25 cellular contexts compared by ENCODE assay signal in the genomic region with DNA sequence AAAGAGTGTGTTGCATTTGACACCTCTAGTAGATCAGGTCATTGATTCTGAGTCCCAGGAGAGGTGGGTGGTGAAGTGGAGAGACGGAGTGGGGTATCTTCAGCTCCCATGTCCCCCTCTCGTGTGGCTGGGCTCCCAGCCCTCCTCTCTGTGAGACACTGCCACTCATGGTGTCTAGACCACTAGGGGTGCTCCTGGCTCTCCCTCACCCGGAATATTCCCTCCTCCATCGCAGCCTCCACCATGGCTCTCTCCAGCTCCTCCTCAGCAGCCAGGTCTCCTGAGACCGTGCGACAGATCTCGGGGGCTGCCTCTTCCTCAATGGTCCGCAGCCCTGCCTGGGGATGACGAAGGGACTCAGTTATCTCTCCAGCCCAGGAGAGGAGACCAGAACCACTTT. TPM values are rescaled to one million over a fixed set of nuclear protein-coding genes. Genes with fewer than 3 reads are reported as not detected.
DNase-seq lines count a peak whose midpoint lies in the region; ATAC-seq, FAIRE-seq and TF ChIP-seq lines count a peak whose summit lies in the region.
"Had no signal": no experiment of that assay in that cellular context is flagged by ENCODE, and none has a peak within 500 bp of the region (broad histone marks: within the 10 kb centered on the region; RNA-seq: fewer than 3 reads in every experiment).

No MANE protein-coding gene starts in this region.

- H3K4me1 ChIP-seq in K562 (replicated peaks in 1 of 2; ENCODE audit: control insufficient read depth in 2 of 2, insufficient read depth in 2 of 2, low read length in 2 of 2) (no peaks in the 10 kb centered on the region), trophoblast cell (ENCODE audit: control insufficient read depth in 1 of 2, insufficient read depth in 2 of 2, low read length in 2 of 2) (no peaks in the 10 kb centered on the region), thyroid gland (no peaks in the 10 kb centered on the region)

- H3K36me3 ChIP-seq in K562 (ENCODE audit: control insufficient read depth, insufficient read depth, low read length), result no peaks in the 10 kb centered on the region
- no peaks in the 10 kb centered on the region for H3K36me3 ChIP-seq in trophoblast cell (ENCODE audit: control insufficient read depth in 1 of 2, insufficient read depth in 2 of 2, low read length in 2 of 2)
- no peaks in the 10 kb centered on the region for H3K36me3 ChIP-seq in thyroid gland

- H3K4me2 ChIP-seq in K562 (ENCODE audit: insufficient read depth, low read length) (no peak overlapping the region), trophoblast cell (ENCODE audit: low read length) (no peak overlapping the region)
- H3K4me2 ChIP-seq: A549 had no signal

- ATAC-seq in Right ventricle myocardium superior (ENCODE audit: poor library complexity) (no peak), left ventricle myocardium superior (no peak), T-helper 17 cell (no peak), K562 (peak; percentile 24; the same call in 2 of the 3 replicates), GM18511 (IDR thresholded peaks at IDR 0.05; ENCODE audit: unreplicated experiment) (no peak)

- peaks cover 5% of the 10 kb centered on the region for H3K27me3 Mint-ChIP-seq in T-helper 17 cell

- H3K27me3 ChIP-seq in K562 (ENCODE audit: control insufficient read depth in 2 of 2, insufficient read depth in 2 of 2, low read length in 2 of 2) (peaks cover 8 to 27% of the 10 kb centered on the region in 2 experiments; a peak in 3 of 5 replicates), trophoblast cell (ENCODE audit: insufficient read depth, low read length) (no peaks in the 10 kb centered on the region), thyroid gland (no peaks in the 10 kb centered on the region)

- H3K4ac ChIP-seq in trophoblast cell (ENCODE audit: low read depth, low read length), result no peak overlapping the region

- POLR2A ChIA-PET in K562 (lab: Yijun Ruan, JAX), result interaction anchor here (0.6 to 0.8 kb wide), 2 partner anchors 15 to 73 kb away, joined by 3 to 4 read pairs; no protein-coding TSS in a partner anchor

- H3K4me1 Mint-ChIP-seq in T-helper 17 cell, result peaks cover 2% of the 10 kb centered on the region

- TF ChIP-seq EP300 in K562 (IDR thresholded peaks at IDR 0.05; ENCODE audit: low read length), result no peak

- H3K27ac Mint-ChIP-seq in T-helper 17 cell, result no peak overlapping the region
- H3K27ac Mint-ChIP-seq: CD4-positive, alpha-beta memory T cell had no signal

- peak; percentile 14 for DNase-seq in Right ventricle myocardium superior
- DNase-seq in left ventricle myocardium superior, result no peak
- no peak for DNase-seq in T-helper 17 cell
- DNase-seq in K562 (ENCODE audit: extremely low read depth in 1 of 4, low spot score in 3 of 4), result peak in 1 of 4 experiments; percentile 37
- no peak for DNase-seq in trophoblast cell
- DNase-seq in thyroid gland, result no peak
- DNase-seq: 8988T; ACHN; AML-193; C1 segment of cervical spinal cord; Calu3; CD4-positive, alpha-beta memory T cell; COR-L47; DMS53; DMS79 treated with DMSO at 0.1 percent for 48 hours; GF-D8; GM23248; H7; HCEC 1CT had no signal

- no peaks in the 10 kb centered on the region for H3K79me1 ChIP-seq in trophoblast cell (ENCODE audit: low read length)

- in situ Hi-C loops in K562 (cut with MboI), result loop anchor here (5.0 kb wide), 1 partner anchor 67 kb away; no protein-coding TSS in a partner anchor

- no peak overlapping the region for H3K27ac ChIP-seq in K562 (ENCODE audit: extremely low read depth, low read depth, low read length)
- H3K27ac ChIP-seq in trophoblast cell (ENCODE audit: low read depth, low read length), result no peak overlapping the region
- no peak overlapping the region for H3K27ac ChIP-seq in thyroid gland
- H3K27ac ChIP-seq: A549, GM23248 had no signal

- H3K36me3 Mint-ChIP-seq in T-helper 17 cell (ENCODE audit: low read depth), result no peaks in the 10 kb centered on the region
- H3K36me3 Mint-ChIP-seq: CD4-positive, alpha-beta memory T cell had no signal

- H4K91ac ChIP-seq in trophoblast cell (ENCODE audit: low read depth, low read length), result no peak overlapping the region

- H2AK5ac ChIP-seq in trophoblast cell (ENCODE audit: low read length), result no peak overlapping the region

- H2BK5ac ChIP-seq in trophoblast cell (ENCODE audit: low read depth, low read length, poor library complexity), result no peak overlapping the region

- H3K9ac ChIP-seq in K562 (ENCODE audit: insufficient read depth in 1 of 2, low read depth in 2 of 2, low read length in 2 of 2) (no peak overlapping the region), trophoblast cell (ENCODE audit: low read length) (peak overlapping the region; percentile 25)
- H3K9ac ChIP-seq: GM23248 had no signal

- TF ChIP-seq POLR2A in K562 (conservative IDR thresholded peaks at IDR 0.05) (no peak), thyroid gland (IDR thresholded peaks at IDR 0.05) (no peak)

- no peak overlapping the region for H3K14ac ChIP-seq in trophoblast cell (ENCODE audit: low read length)

- intact Hi-C loops in Right ventricle myocardium superior (cut with DNase I), result loop anchor here (5.0 kb wide), 1 partner anchor 72 kb away; no protein-coding TSS in a partner anchor
- intact Hi-C loops in left ventricle myocardium superior (cut with micrococcal nuclease), result loop anchor here (5.0 kb wide), 1 partner anchor 72 kb away; no protein-coding TSS in a partner anchor
- intact Hi-C loops in K562 (cut with micrococcal nuclease), result loop anchor here (5.0 to 10.0 kb wide), 3 partner anchors 71 to 479 kb away; a partner anchor contains a TSS
- intact Hi-C loops in thyroid gland (cut with DNase I), result no loop called here

- H2BK120ac ChIP-seq in trophoblast cell (ENCODE audit: insufficient read depth, low read length, poor library complexity), result no peak overlapping the region

- no peak for TF ChIP-seq RAD21 in K562 (CRISPR knock-in tag; conservative IDR thresholded peaks at IDR 0.05 in 1 of 2, IDR thresholded peaks at IDR 0.05 in 1 of 2)

- BruUV-seq in K562 (replicated peaks; lab: Mats Ljungman, UMichigan), result no TSS peak

- H2BK12ac ChIP-seq in trophoblast cell (ENCODE audit: low read length), result no peak overlapping the region

- peak overlapping the region; percentile 41 for H3K4me3 Mint-ChIP-seq in T-helper 17 cell
- H3K4me3 Mint-ChIP-seq: CD4-positive, alpha-beta memory T cell had no signal

- H2AFZ ChIP-seq in K562 (ENCODE audit: low read depth, low read length), result no peak overlapping the region
- no peak overlapping the region for H2AFZ ChIP-seq in trophoblast cell (ENCODE audit: insufficient read depth, low read length, poor library complexity)
- H2AFZ ChIP-seq: GM23248 had no signal

- CTCF ChIA-PET in K562 (lab: Yijun Ruan, JAX; ENCODE audit: low intra/inter-chr PET ratio), result interaction anchor here (1.1 to 4.3 kb wide), 2 partner anchors 72 to 422 kb away, joined by 3 to 76 read pairs; no protein-coding TSS in a partner anchor

- no peaks in the 10 kb centered on the region for H3K9me3 ChIP-seq in T-helper 17 cell (ENCODE audit: control insufficient read depth, low read length, poor library complexity, severe bottlenecking)
- H3K9me3 ChIP-seq in K562 (replicated peaks; ENCODE audit: control insufficient read depth, insufficient read depth, low read depth, low read length), result no peaks in the 10 kb centered on the region
- H3K9me3 ChIP-seq in trophoblast cell (ENCODE audit: insufficient read depth, low read depth, low read length), result peaks cover 3% of the 10 kb centered on the region
- no peaks in the 10 kb centered on the region for H3K9me3 ChIP-seq in thyroid gland
- H3K9me3 ChIP-seq: A549 had no signal

- H3K18ac ChIP-seq in trophoblast cell (ENCODE audit: low read length), result no peak overlapping the region

- no peak for FAIRE-seq in K562 (lab: Jason Lieb, UNC)
- FAIRE-seq: A549, GM12891, GM18507, GM19239, H1 had no signal

- WGBS in K562 (ENCODE audit: insufficient coverage, low coverage, missing lambda C conversion rate), result 5% methylated on average over 9 of the region's 9 CpGs
- no CpG with 5 or more reads among the region's 9 CpGs for WGBS in trophoblast cell (ENCODE audit: extremely low coverage, insufficient coverage, insufficient read length)
- 74 to 82% methylated on average over 9 of the region's 9 CpGs for WGBS in thyroid gland, 2 donors

- H3K9me1 ChIP-seq in K562 (ENCODE audit: control insufficient read depth, insufficient read depth, low read length), result no peaks in the 10 kb centered on the region

- H4K20me1 ChIP-seq in K562 (replicated peaks; ENCODE audit: control insufficient read depth, insufficient read depth, low read length), result peaks cover 6% of the 10 kb centered on the region; the same call in 1 of the 2 replicates

- TF ChIP-seq CTCF in K562 (IDR thresholded peaks at IDR 0.05 in 2 of 3, conservative IDR thresholded peaks at IDR 0.05 in 1 of 3; ENCODE audit: insufficient read depth in 2 of 3, low read depth in 1 of 3, low read length in 3 of 3) (0 out of 6 replicates have a peak, but pooled peaks of 2 of the 3 experiments have one; percentile 12 to 15), thyroid gland (IDR thresholded peaks at IDR 0.05) (no peak)

- no peak overlapping the region for H3K4me3 ChIP-seq in K562
- no peak overlapping the region for H3K4me3 ChIP-seq in trophoblast cell (ENCODE audit: low read depth, low read length)
- no peak overlapping the region for H3K4me3 ChIP-seq in thyroid gland (replicated peaks in 1 of 3)
- H3K4me3 ChIP-seq: A549, GM23248 had no signal

- no peaks in the 10 kb centered on the region for H3K79me2 ChIP-seq in K562 (ENCODE audit: control insufficient read depth, insufficient read depth, low read length)
- no peaks in the 10 kb centered on the region for H3K79me2 ChIP-seq in trophoblast cell (ENCODE audit: control insufficient read depth, insufficient read depth, low read length, poor library complexity)

- no peak overlapping the region for H4K12ac ChIP-seq in trophoblast cell (ENCODE audit: low read depth, low read length)

- H3K23ac ChIP-seq in trophoblast cell (ENCODE audit: low read length), result no peak overlapping the region

- H4K8ac ChIP-seq in trophoblast cell (ENCODE audit: low read depth, low read length), result no peak overlapping the region

RNA-seq across cellular contexts. Expression of a gene that starts 20.6 kb away (rescaled TPM):
- total RNA-seq in Right ventricle myocardium superior (0.24 TPM), left ventricle myocardium superior (0.45 TPM), T-helper 17 cell (10 to 100 TPM; 78.4 to 87.7 TPM), K562 (2014; rRNA removed) (5.9 and 8.4 TPM in 2 replicates), K562 (2014; rRNA removed; fragmentation: Illumina TruSeq; extraction: Trizol) (2.8 and 3.3 TPM in 2 replicates), K562 (2015; rRNA removed; fragmentation: Illumina TruSeq; extraction: Trizol) (3.1 and 3.3 TPM in 2 replicates), K562 (2021) (11.5 and 13.4 TPM in 2 replicates), thyroid gland (1 to 10 TPM in 3 of 4 donors, under 1 TPM in 1; 0.89 to 1.5 (median 1.1) TPM)
- 31.5 and 80.0 TPM in 2 replicates for total RNA-seq in K562 (2011; cell fraction: chromatin; rRNA removed; ENCODE audit: low replicate concordance)
- 28.8 and 39.0 TPM in 2 replicates for total RNA-seq in K562 (2011; cell fraction: nucleolus; rRNA removed)
- total RNA-seq in K562 (2011; cell fraction: nucleoplasm; rRNA removed), result 28.9 and 35.9 TPM in 2 replicates
- polyA plus RNA-seq in K562 (2011; rRNA removed) (7.8 and 15.2 TPM in 2 replicates), K562 (2014; fragmentation: Illumina TruSeq; extraction: Trizol) (7.3 and 9.6 TPM in 2 replicates), K562 (2014; fragmentation: Nextera tagmentation; extraction: Ambion mirVana) (under 1 TPM; 0.46 to 0.48 TPM), K562 (2014; rRNA removed) (6.3 and 7.5 TPM in 2 replicates)
- polyA plus RNA-seq in K562 (2011; cell fraction: cytosol; rRNA removed), result 12.7 and 14.0 TPM in 2 replicates
- polyA plus RNA-seq in K562 (2011; cell fraction: nucleus; rRNA removed), result 44.2 and 45.1 TPM in 2 replicates
- 7.8 and 10.5 TPM in 2 replicates for polyA plus RNA-seq in K562 (2012)
- polyA minus RNA-seq in K562 (2011; rRNA and poly(A)+ RNA removed), result 13.9 and 15.1 TPM in 2 replicates
- 11.5 and 22.6 TPM in 2 replicates for polyA minus RNA-seq in K562 (2011; cell fraction: cytosol; rRNA and poly(A)+ RNA removed)
- polyA minus RNA-seq in K562 (2011; cell fraction: nucleus; rRNA and poly(A)+ RNA removed), result 22.5 and 38.5 TPM in 2 replicates
- 0.44 and 0.56 TPM in 2 replicates for polyA plus RNA-seq in trophoblast cell (2013)
- total RNA-seq: GM23248 had no signal

Comparison
In these comparisons a context has a peak if more than half of its experiments do, and no peak if none do; other contexts are left out.
1. CTCF ChIP-seq: peak in K562 (2 of 3); none in thyroid gland (0 of 6).